Comparison of ENCODE assay signal across 9 cellular contexts in genomic region chr12:130873825-130874224, GRCh38. TPM values are rescaled to one million over a fixed set of nuclear protein-coding genes. Genes with fewer than 3 reads are reported as not detected.
A peak's percentile ranks its signal among the peaks of the same experiment; 100 is the strongest.
DNase-seq lines count a peak whose midpoint lies in the region; ATAC-seq and TF ChIP-seq lines count a peak whose summit lies in the region.
"Had no signal": no experiment of that assay in that cellular context is flagged by ENCODE, and none has a peak within 500 bp of the region (broad histone marks: within the 10 kb centered on the region; RNA-seq: fewer than 3 reads in every experiment).

No MANE protein-coding gene starts in this region.

- peaks cover 78% of the 10 kb centered on the region for H3F3A ChIP-seq in SU-DHL-6 (ENCODE audit: insufficient read depth)

- H3K27ac ChIP-seq in left ventricle myocardium inferior (replicated peaks): no peak overlapping the region
- peak overlapping the region in 1 of 10 donors; percentile 91 for H3K27ac ChIP-seq in heart right ventricle
- peak overlapping the region; percentile 73; the same call in 1 of the 2 replicates for H3K27ac ChIP-seq in SU-DHL-6 (ENCODE audit: low read depth, low read length)

- H3K4me1 Mint-ChIP-seq in type B pancreatic cell (ENCODE audit: unreplicated experiment): peaks cover 38% of the 10 kb centered on the region

- 91 to 92% methylated on average over 4 of the region's 4 CpGs for WGBS in heart right ventricle, 2 donors

- H3K27me3 ChIP-seq in left ventricle myocardium inferior (ENCODE audit: low read depth) (no peaks in the 10 kb centered on the region), heart right ventricle (no peaks in the 10 kb centered on the region), SU-DHL-6 (ENCODE audit: low read length) (no peaks in the 10 kb centered on the region)

- H3K27ac Mint-ChIP-seq in type B pancreatic cell: peak overlapping the region; percentile 56

- peak overlapping the region; percentile 96 for H3K4me3 Mint-ChIP-seq in type B pancreatic cell

- H3K27me3 Mint-ChIP-seq in type B pancreatic cell: peaks cover 3% of the 10 kb centered on the region

- H3K9me3 ChIP-seq in left ventricle myocardium inferior (replicated peaks): no peaks in the 10 kb centered on the region
- H3K9me3 ChIP-seq in heart right ventricle: no peaks in the 10 kb centered on the region
- H3K9me3 ChIP-seq in SU-DHL-6 (ENCODE audit: insufficient read depth, low read length): no peaks in the 10 kb centered on the region

- TF ChIP-seq CTCF in left ventricle myocardium inferior (IDR thresholded peaks at IDR 0.05; ENCODE audit: borderline replicate concordance): no peak
- no peak for TF ChIP-seq CTCF in heart right ventricle (IDR thresholded peaks at IDR 0.05)
- no peak for TF ChIP-seq CTCF in SU-DHL-6 (IDR thresholded peaks at IDR 0.05; ENCODE audit: insufficient read depth, low read length, poor library complexity, severe bottlenecking)
- TF ChIP-seq CTCF in fibroblast of pulmonary artery (IDR thresholded peaks at IDR 0.05; ENCODE audit: low read length, missing control alignments): no peak
- no peak for TF ChIP-seq CTCF in type B pancreatic cell (conservative IDR thresholded peaks at IDR 0.05)

- peak overlapping the region; percentile 99 for H3K9ac ChIP-seq in SU-DHL-6 (ENCODE audit: low read length)

- intact Hi-C loops in left ventricle myocardium inferior (cut with micrococcal nuclease) (no loop called here), heart right ventricle (cut with DNase I) (loop anchor here in 2 of 10 donors (5.0 kb wide), 1 partner anchor 37 kb away; the partner anchor contains the start of gene STX2 (in 2 of the 2))

- H3K36me3 ChIP-seq in left ventricle myocardium inferior (peaks cover 42% of the 10 kb centered on the region), heart right ventricle (peaks cover 0 to 49% (median 29%) of the 10 kb centered on the region in 9 donors), SU-DHL-6 (ENCODE audit: low read length) (peaks cover 44% of the 10 kb centered on the region)

- DNase-seq in left ventricle myocardium inferior (no peak), heart right ventricle (no peak), fibroblast of pulmonary artery (ENCODE audit: low read depth) (no peak), type B pancreatic cell (ENCODE audit: extremely low spot score, unreplicated experiment) (no peak), NK-92 (lab: John Stamatoyannopoulos, UW; ENCODE audit: unreplicated experiment) (no peak), NCI-H748 (lab: John Stamatoyannopoulos, UW; ENCODE audit: unreplicated experiment) (no peak)
- DNase-seq: activated CD4-positive, CD25-positive, alpha-beta regulatory T cell had no signal

- H3K4me3 ChIP-seq in left ventricle myocardium inferior (peak overlapping the region; percentile 85), heart right ventricle (peak overlapping the region in 2 of 10 donors; percentile 78 to 89), SU-DHL-6 (ENCODE audit: insufficient read depth, low read length, poor library complexity, severe bottlenecking) (peak overlapping the region; percentile 92), fibroblast of pulmonary artery (replicated peaks; ENCODE audit: low read depth, low read length) (peak overlapping the region; percentile 74)

- peaks cover 30% of the 10 kb centered on the region for H3K79me2 ChIP-seq in SU-DHL-6 (ENCODE audit: insufficient read depth, low read length)

- ATAC-seq in heart right ventricle (no peak), GM21529 (IDR thresholded peaks at IDR 0.05; ENCODE audit: unreplicated experiment) (no peak)

- no peaks in the 10 kb centered on the region for H3K9me3 Mint-ChIP-seq in type B pancreatic cell

- H2AFZ ChIP-seq in SU-DHL-6 (ENCODE audit: low read depth, low read length, severe bottlenecking): no peak overlapping the region

- H4K20me1 ChIP-seq in SU-DHL-6 (ENCODE audit: low read depth, low read length): peaks cover 37% of the 10 kb centered on the region

- H3K4me1 ChIP-seq in left ventricle myocardium inferior (peaks cover 37% of the 10 kb centered on the region), heart right ventricle (peaks cover 0 to 42% (median 27%) of the 10 kb centered on the region in 9 donors)

- H3K36me3 Mint-ChIP-seq in type B pancreatic cell: peaks cover 46% of the 10 kb centered on the region

- peak overlapping the region; percentile 78 for H3K4me2 ChIP-seq in SU-DHL-6 (ENCODE audit: low read depth, low read length, poor library complexity, severe bottlenecking)

- no peaks in the 10 kb centered on the region for H3K9me2 ChIP-seq in SU-DHL-6 (replicated peaks; ENCODE audit: insufficient read depth, low read length)

RNA-seq across cellular contexts. Expression of gene RAN, which starts 2.0 kb away (rescaled TPM):
- total RNA-seq in left ventricle myocardium inferior: 246 TPM
- total RNA-seq in heart right ventricle: 100 to 1,000 TPM; 224 to 404 (median 291) TPM
- polyA plus RNA-seq in heart right ventricle: 100 to 1,000 TPM in 1 of 2 donors, 10 to 100 TPM in 1; 43.6 to 586 TPM
- total RNA-seq in type B pancreatic cell (ENCODE audit: low replicate concordance): 699 and 984 TPM in 2 replicates

RNA-seq across cellular contexts. Expression of gene STX2, which starts 34.8 kb away (rescaled TPM):
- total RNA-seq in left ventricle myocardium inferior (11.1 TPM), heart right ventricle (10 to 100 TPM in 7 of 10 donors, 1 to 10 TPM in 3; 6.0 to 17.0 (median 11.9) TPM), type B pancreatic cell (ENCODE audit: low replicate concordance) (8.2 and 17.3 TPM in 2 replicates)
- polyA plus RNA-seq in heart right ventricle: 10 to 100 TPM; 10.2 to 11.4 TPM
